Comparison of ENCODE assay signal across 2 cellular contexts in genomic region chr2:174046172-174046571, GRCh38.
TF ChIP-seq lines count a peak whose summit lies in the region.

No MANE protein-coding gene starts in this region.

TF ChIP-seq in HepG2, 621 proteins besides CTCF, POLR2A, EP300 and RAD21:
- TF ChIP-seq ZNF564 (CRISPR knock-in tag; IDR thresholded peaks at IDR 0.05) (peak; percentile 94), ZNF580 (CRISPR knock-in tag; IDR thresholded peaks at IDR 0.05; ENCODE audit: borderline replicate concordance, low read depth) (no peak)

TF ChIP-seq in IMR-90, 13 proteins besides CTCF, POLR2A, EP300 and RAD21:
- TF ChIP-seq USF2 (IDR thresholded peaks at IDR 0.05; ENCODE audit: low read depth, low read length) (no peak), ELK1 (IDR thresholded peaks at IDR 0.05; ENCODE audit: borderline replicate concordance, low read depth, low read length) (no peak), CHD1 (IDR thresholded peaks at IDR 0.05; ENCODE audit: low read depth, low read length) (no peak), MXI1 (IDR thresholded peaks at IDR 0.05; ENCODE audit: borderline replicate concordance, low read depth, low read length) (no peak), NFE2L2 (IDR thresholded peaks at IDR 0.05; ENCODE audit: low read depth, low read length) (no peak), MAZ (IDR thresholded peaks at IDR 0.05; ENCODE audit: borderline replicate concordance, low read depth, low read length) (no peak), RFX5 (IDR thresholded peaks at IDR 0.05; ENCODE audit: low read depth, low read length) (no peak), MAFK (IDR thresholded peaks at IDR 0.05; ENCODE audit: low read depth, low read length) (no peak), SMC3 (IDR thresholded peaks at IDR 0.05; ENCODE audit: low read depth, low read length) (no peak), BHLHE40 (IDR thresholded peaks at IDR 0.05; ENCODE audit: low read depth, low read length) (no peak), CEBPB (IDR thresholded peaks at IDR 0.05; ENCODE audit: low read depth, low read length) (no peak), FOS (IDR thresholded peaks at IDR 0.05; ENCODE audit: low read depth, low read length) (no peak), RCOR1 (IDR thresholded peaks at IDR 0.05; ENCODE audit: insufficient replicate concordance, low read length) (no peak)
